In the genomic region with DNA sequence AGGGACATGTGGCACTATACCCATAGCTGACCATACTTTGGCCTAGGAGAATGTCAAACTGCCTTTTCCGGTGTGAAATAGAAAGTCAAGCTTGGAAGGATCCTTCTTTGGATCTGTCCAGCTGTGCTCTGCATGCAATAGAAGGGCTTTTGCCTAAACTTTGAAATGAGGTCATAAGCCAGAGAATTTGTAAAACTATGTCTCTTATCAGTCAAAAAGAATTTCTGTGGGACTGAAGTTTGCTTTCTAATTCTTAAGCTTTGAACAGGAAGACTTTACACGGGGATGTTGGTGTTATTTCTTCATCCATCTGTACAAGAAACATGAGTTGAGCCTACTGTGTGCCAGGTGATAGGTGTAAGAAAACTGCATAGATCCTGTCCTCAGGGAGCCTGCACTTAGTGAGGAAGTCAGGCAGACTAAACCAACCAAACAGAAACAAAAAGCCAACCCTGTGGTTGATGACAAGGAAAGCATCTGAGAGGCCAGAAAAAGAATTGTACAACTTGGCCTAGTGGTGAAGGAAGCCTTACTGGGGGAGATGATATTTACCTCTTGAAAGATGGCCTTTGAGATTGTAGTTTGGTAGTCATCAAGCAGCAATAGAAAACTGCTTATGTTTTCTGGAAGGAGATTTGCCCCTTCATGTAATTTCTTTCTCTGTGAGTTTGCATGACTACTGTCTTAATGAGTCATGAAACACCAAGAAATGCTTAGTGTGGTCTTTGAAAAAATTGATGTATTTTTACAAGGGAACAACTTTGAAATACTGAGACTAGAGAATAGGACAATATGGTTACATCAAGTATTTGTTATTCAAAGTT, we compare ENCODE assay signal across 12 cellular contexts. TPM values are rescaled to one million over a fixed set of nuclear protein-coding genes. Genes with fewer than 3 reads are reported as not detected.
DNase-seq lines count a peak whose midpoint lies in the region; ATAC-seq and TF ChIP-seq lines count a peak whose summit lies in the region.
"Had no signal": no experiment of that assay in that cellular context is flagged by ENCODE, and none has a peak within 500 bp of the region (broad histone marks: within the 10 kb centered on the region; RNA-seq: fewer than 3 reads in every experiment).

No MANE protein-coding gene starts in this region.

- DNase-seq in adrenal gland, result no peak
- DNase-seq in heart right ventricle, result no peak
- no peak for DNase-seq in stimulated activated naive CD8-positive, alpha-beta T cell treated with anti-CD3 and anti-CD28 coated beads, Interleukin-15, Interleukin-2, amounts not matched to agents 100 U/mL and 50 U/mL, for 24 hours
- DNase-seq in NCI-H1105 treated with DMSO at 0.1 percent for 48 hours (lab: John Stamatoyannopoulos, UW), result no peak
- no peak for DNase-seq in stimulated activated CD4-positive, alpha-beta T cell treated with anti-CD3 and anti-CD28 coated beads, Interleukin-15, amount 100 ng/mL, for 24 hours
- DNase-seq: H7; NCI-H748 treated with DMSO at 0.1 percent for 48 hours; stimulated activated CD4-positive, alpha-beta T cell treated with anti-CD3 and anti-CD28 coated beads, Interleukin-4, amount 100 ng/mL, for 1 hour had no signal

- no peak for TF ChIP-seq POLR2A in adrenal gland (IDR thresholded peaks at IDR 0.05)

- H3K27me3 ChIP-seq in adrenal gland (no peaks in the 10 kb centered on the region), heart right ventricle (peaks cover 0 to 5% (median 0%) of the 10 kb centered on the region in 7 donors)
- H3K27me3 ChIP-seq: tibial nerve had no signal

- H3K36me3 ChIP-seq in adrenal gland (replicated peaks in 1 of 2), result no peaks in the 10 kb centered on the region
- peaks cover 0 to 9% (median 0%) of the 10 kb centered on the region in 9 donors for H3K36me3 ChIP-seq in heart right ventricle
- H3K36me3 ChIP-seq: tibial nerve had no signal

- 57 to 82% (median 71%) methylated on average over 2 of the region's 2 CpGs for WGBS in adrenal gland, 4 donors
- WGBS in heart right ventricle, 2 donors, result 65 to 68% methylated on average over 2 of the region's 2 CpGs

- ATAC-seq in GM21360 (IDR thresholded peaks at IDR 0.05; ENCODE audit: unreplicated experiment) (peak; percentile 53), heart right ventricle (peak in 7 of 8 donors; percentile 16 to 64 (median 31)), HG02840 (IDR thresholded peaks at IDR 0.05; ENCODE audit: low FRiP score, unreplicated experiment) (no peak)
- ATAC-seq in stimulated activated naive CD8-positive, alpha-beta T cell treated with anti-CD3 and anti-CD28 coated beads, Interleukin-15, Interleukin-2, amounts not matched to agents 100 U/mL and 50 U/mL, for 24 hours, result peak; percentile 50

- TF ChIP-seq CTCF in adrenal gland (IDR thresholded peaks at IDR 0.05), result no peak
- no peak for TF ChIP-seq CTCF in heart right ventricle (IDR thresholded peaks at IDR 0.05)

- H3K9me3 ChIP-seq in adrenal gland (replicated peaks in 1 of 3) (no peaks in the 10 kb centered on the region), heart right ventricle (no peaks in the 10 kb centered on the region)
- H3K9me3 ChIP-seq: tibial nerve had no signal

- peak overlapping the region in 3 of 5 donors; percentile 39 to 51 (median 41) for H3K27ac ChIP-seq in adrenal gland
- H3K27ac ChIP-seq in heart right ventricle, result peak overlapping the region in 8 of 10 donors; percentile 1 to 75 (median 60)

- H3K4me3 ChIP-seq in adrenal gland (no peak overlapping the region), heart right ventricle (peak overlapping the region in 1 of 10 donors; percentile 5)
- H3K4me3 ChIP-seq: tibial nerve had no signal

- peaks cover 0 to 9% of the 10 kb centered on the region in 2 donors for H3K4me1 ChIP-seq in adrenal gland (replicated peaks in 1 of 2)
- peaks cover 0 to 72% (median 51%) of the 10 kb centered on the region in 9 donors for H3K4me1 ChIP-seq in heart right ventricle

- intact Hi-C loops in adrenal gland (cut with DNase I), result no loop called here
- intact Hi-C loops in heart right ventricle (cut with DNase I), result loop anchor here in 1 of 10 donors (5.0 kb wide), 1 partner anchor 147 kb away; no protein-coding TSS in a partner anchor

RNA-seq across cellular contexts. Expression of a gene that starts 24.8 kb away (rescaled TPM):
- total RNA-seq in adrenal gland, result 1 to 10 TPM in 7 of 8 donors, under 1 TPM in 1; 0.94 to 4.2 (median 1.7) TPM
- polyA plus RNA-seq in adrenal gland, result 1 to 10 TPM in 1 of 3 donors, under 1 TPM in 2; 0.24 to 1.8 (median 0.54) TPM
- 10 to 100 TPM in 5 of 10 donors, 1 to 10 TPM in 5; 1.3 to 63.3 (median 9.0) TPM for total RNA-seq in heart right ventricle
- 1 to 10 TPM in 1 of 2 donors, under 1 TPM in 1; 0.51 to 1.7 TPM for polyA plus RNA-seq in heart right ventricle
- total RNA-seq: T-helper 2 cell treated with Interferon-gamma antibody and Interleukin-4, amounts not matched to agents 100 ng/mL and 5 ng/mL, for 36 hours had no signal
